23 cellular contexts compared by ENCODE assay signal in genomic region chr2:184696644-184697043, GRCh38.
"Had no signal": no experiment of that assay in that cellular context is flagged by ENCODE, and none has a peak within 500 bp of the region (broad histone marks: within the 10 kb centered on the region; RNA-seq: fewer than 3 reads in every experiment).

No MANE protein-coding gene starts in this region.

- DNase-seq: Karpas-422, KG1, MG63, NCI-H1092, NCI-H1105 treated with DMSO at 0.1 percent for 48 hours, NCI-H1417 treated with DMSO at 0.1 percent for 48 hours, NCI-H146, NCI-H1694 treated with DMSO at 0.1 percent for 48 hours, NCI-H1930, NCI-H2081 treated with DMSO at 0.1 percent for 48 hours, NCI-H2171, NCI-H226, NCI-H446, NCI-H510A, NCI-H524 treated with DMSO at 0.1 percent for 48 hours, NCI-H69, NCI-H774, Right ventricle myocardium superior, RPMI8226, SK-N-SH, SW 1271, T-cell had no signal

- H3K4me2 ChIP-seq: SK-N-SH had no signal

- H3K9me3 ChIP-seq: MG63, SK-N-SH had no signal

- H3K4me3 ChIP-seq: MG63 had no signal

- ATAC-seq: T-cell had no signal

- FAIRE-seq: RCC 7860 had no signal
